In genomic region chr17:63450551-63450950, GRCh38 we compare ENCODE assay signal across 3 cellular contexts.
TF ChIP-seq lines count a peak whose summit lies in the region.

No MANE protein-coding gene starts in this region.

TF ChIP-seq in IMR-90, 13 proteins besides CTCF, POLR2A, EP300 and RAD21:
- no peak for TF ChIP-seq BHLHE40 (IDR thresholded peaks at IDR 0.05; ENCODE audit: low read depth, low read length)
- no peak for TF ChIP-seq SMC3 (IDR thresholded peaks at IDR 0.05; ENCODE audit: low read depth, low read length)
- no peak for TF ChIP-seq FOS (IDR thresholded peaks at IDR 0.05; ENCODE audit: low read depth, low read length)
- no peak for TF ChIP-seq NFE2L2 (IDR thresholded peaks at IDR 0.05; ENCODE audit: low read depth, low read length)
- TF ChIP-seq CHD1 (IDR thresholded peaks at IDR 0.05; ENCODE audit: low read depth, low read length) = no peak
- TF ChIP-seq ELK1 (IDR thresholded peaks at IDR 0.05; ENCODE audit: borderline replicate concordance, low read depth, low read length) = no peak
- TF ChIP-seq MAFK (IDR thresholded peaks at IDR 0.05; ENCODE audit: low read depth, low read length) = no peak
- TF ChIP-seq RFX5 (IDR thresholded peaks at IDR 0.05; ENCODE audit: low read depth, low read length) = no peak
- TF ChIP-seq, protein P1, sequence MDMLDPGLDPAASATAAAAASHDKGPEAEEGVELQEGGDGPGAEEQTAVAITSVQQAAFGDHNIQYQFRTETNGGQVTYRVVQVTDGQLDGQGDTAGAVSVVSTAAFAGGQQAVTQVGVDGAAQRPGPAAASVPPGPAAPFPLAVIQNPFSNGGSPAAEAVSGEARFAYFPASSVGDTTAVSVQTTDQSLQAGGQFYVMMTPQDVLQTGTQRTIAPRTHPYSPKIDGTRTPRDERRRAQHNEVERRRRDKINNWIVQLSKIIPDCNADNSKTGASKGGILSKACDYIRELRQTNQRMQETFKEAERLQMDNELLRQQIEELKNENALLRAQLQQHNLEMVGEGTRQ (IDR thresholded peaks at IDR 0.05; ENCODE audit: low read depth, low read length) = no peak
- no peak for TF ChIP-seq RCOR1 (IDR thresholded peaks at IDR 0.05; ENCODE audit: insufficient replicate concordance, low read length)
- TF ChIP-seq MAZ (IDR thresholded peaks at IDR 0.05; ENCODE audit: borderline replicate concordance, low read depth, low read length) = no peak
- no peak for TF ChIP-seq CEBPB (IDR thresholded peaks at IDR 0.05; ENCODE audit: low read depth, low read length)
- TF ChIP-seq MXI1 (IDR thresholded peaks at IDR 0.05; ENCODE audit: borderline replicate concordance, low read depth, low read length) = no peak

TF ChIP-seq in WTC11, 78 proteins besides CTCF, POLR2A, EP300 and RAD21:
- TF ChIP-seq, protein P2, sequence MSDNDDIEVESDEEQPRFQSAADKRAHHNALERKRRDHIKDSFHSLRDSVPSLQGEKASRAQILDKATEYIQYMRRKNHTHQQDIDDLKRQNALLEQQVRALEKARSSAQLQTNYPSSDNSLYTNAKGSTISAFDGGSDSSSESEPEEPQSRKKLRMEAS (CRISPR knock-in tag; IDR thresholded peaks at IDR 0.05) = peak; percentile 93
- no peak for TF ChIP-seq ZNF416 (CRISPR knock-in tag; IDR thresholded peaks at IDR 0.05)
- peak; percentile 68; the same call in 1 of the 2 replicates for TF ChIP-seq FOXP1 (CRISPR knock-in tag; IDR thresholded peaks at IDR 0.05; ENCODE audit: borderline replicate concordance)
- TF ChIP-seq, protein P3, sequence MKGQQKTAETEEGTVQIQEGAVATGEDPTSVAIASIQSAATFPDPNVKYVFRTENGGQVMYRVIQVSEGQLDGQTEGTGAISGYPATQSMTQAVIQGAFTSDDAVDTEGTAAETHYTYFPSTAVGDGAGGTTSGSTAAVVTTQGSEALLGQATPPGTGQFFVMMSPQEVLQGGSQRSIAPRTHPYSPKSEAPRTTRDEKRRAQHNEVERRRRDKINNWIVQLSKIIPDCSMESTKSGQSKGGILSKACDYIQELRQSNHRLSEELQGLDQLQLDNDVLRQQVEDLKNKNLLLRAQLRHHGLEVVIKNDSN (CRISPR knock-in tag; IDR thresholded peaks at IDR 0.05) = no peak
- TF ChIP-seq, protein P4, sequence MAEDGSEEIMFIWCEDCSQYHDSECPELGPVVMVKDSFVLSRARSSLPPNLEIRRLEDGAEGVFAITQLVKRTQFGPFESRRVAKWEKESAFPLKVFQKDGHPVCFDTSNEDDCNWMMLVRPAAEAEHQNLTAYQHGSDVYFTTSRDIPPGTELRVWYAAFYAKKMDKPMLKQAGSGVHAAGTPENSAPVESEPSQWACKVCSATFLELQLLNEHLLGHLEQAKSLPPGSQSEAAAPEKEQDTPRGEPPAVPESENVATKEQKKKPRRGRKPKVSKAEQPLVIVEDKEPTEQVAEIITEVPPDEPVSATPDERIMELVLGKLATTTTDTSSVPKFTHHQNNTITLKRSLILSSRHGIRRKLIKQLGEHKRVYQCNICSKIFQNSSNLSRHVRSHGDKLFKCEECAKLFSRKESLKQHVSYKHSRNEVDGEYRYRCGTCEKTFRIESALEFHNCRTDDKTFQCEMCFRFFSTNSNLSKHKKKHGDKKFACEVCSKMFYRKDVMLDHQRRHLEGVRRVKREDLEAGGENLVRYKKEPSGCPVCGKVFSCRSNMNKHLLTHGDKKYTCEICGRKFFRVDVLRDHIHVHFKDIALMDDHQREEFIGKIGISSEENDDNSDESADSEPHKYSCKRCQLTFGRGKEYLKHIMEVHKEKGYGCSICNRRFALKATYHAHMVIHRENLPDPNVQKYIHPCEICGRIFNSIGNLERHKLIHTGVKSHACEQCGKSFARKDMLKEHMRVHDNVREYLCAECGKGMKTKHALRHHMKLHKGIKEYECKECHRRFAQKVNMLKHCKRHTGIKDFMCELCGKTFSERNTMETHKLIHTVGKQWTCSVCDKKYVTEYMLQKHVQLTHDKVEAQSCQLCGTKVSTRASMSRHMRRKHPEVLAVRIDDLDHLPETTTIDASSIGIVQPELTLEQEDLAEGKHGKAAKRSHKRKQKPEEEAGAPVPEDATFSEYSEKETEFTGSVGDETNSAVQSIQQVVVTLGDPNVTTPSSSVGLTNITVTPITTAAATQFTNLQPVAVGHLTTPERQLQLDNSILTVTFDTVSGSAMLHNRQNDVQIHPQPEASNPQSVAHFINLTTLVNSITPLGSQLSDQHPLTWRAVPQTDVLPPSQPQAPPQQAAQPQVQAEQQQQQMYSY (CRISPR knock-in tag; IDR thresholded peaks at IDR 0.05) = no peak
- no peak for TF ChIP-seq ELF4 (CRISPR knock-in tag; IDR thresholded peaks at IDR 0.05; ENCODE audit: low read depth)

TF ChIP-seq in HepG2, 621 proteins besides CTCF, POLR2A, EP300 and RAD21:
- TF ChIP-seq NONO (IDR thresholded peaks at IDR 0.05) (no peak), NONO (CRISPR knock-in tag; conservative IDR thresholded peaks at IDR 0.05) (no peak), ZSCAN5A (CRISPR knock-in tag; IDR thresholded peaks at IDR 0.05; ENCODE audit: borderline replicate concordance) (no peak), TRIM22 (IDR thresholded peaks at IDR 0.05) (no peak), E2F1 (CRISPR knock-in tag; IDR thresholded peaks at IDR 0.05) (no peak), PHB2 (IDR thresholded peaks at IDR 0.05; ENCODE audit: partially characterized antibody) (no peak), SSRP1 (CRISPR knock-in tag; IDR thresholded peaks at IDR 0.05) (no peak), ZNF761 (CRISPR knock-in tag; conservative IDR thresholded peaks at IDR 0.05) (no peak), KDM3A (CRISPR knock-in tag; IDR thresholded peaks at IDR 0.05; ENCODE audit: low read depth) (no peak)
TF ChIP-seq in HepG2: peak in this region for 0.
